12 cellular contexts compared by ENCODE assay signal in the genomic region with DNA sequence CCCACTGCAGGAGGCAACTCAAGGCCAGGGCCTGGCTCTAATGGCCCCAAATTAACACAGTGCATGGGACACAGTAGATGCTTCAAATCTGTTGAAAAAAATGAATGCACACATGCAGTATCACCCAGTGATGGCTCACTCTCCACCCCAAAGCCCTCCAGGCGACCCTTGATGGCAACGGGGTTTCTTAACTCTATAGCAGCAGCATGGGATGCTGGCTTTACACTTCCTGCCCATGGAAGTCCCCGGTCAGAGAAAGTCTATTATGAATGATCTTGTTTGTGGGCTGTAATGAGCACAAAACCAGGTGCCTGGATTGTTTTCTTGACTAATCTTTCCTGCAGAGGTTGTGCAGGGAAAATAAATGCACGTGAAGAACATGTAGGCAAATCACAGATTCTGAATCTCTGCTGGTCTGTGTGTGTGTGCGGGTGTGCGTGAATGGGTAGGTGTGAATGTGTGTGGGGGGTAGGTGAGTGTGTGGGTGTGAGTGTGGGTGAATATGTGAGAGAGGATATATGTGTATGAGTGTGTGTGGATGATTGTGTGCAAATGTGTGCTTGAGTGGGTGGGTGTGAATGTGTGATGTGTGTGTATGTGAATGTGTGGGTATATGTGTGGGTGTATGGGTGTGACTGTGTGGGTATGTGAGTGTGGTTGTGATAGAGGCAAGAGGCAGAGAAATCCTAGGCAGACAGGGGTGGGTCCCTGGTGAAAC.
"Had no signal": no experiment of that assay in that cellular context is flagged by ENCODE, and none has a peak within 500 bp of the region (broad histone marks: within the 10 kb centered on the region; RNA-seq: fewer than 3 reads in every experiment).

No MANE protein-coding gene starts in this region.

- H3K27me3 ChIP-seq: right lobe of liver, upper lobe of left lung had no signal

- DNase-seq: activated naive CD4-positive, alpha-beta T cell; esophagus squamous epithelium; foreskin fibroblast; left cardiac atrium; naive B cell; stimulated activated naive CD4-positive, alpha-beta T cell; T-helper 2 cell; upper lobe of left lung had no signal

- H3K36me3 ChIP-seq: esophagus squamous epithelium, prostate gland, right lobe of liver, upper lobe of left lung had no signal

- ATAC-seq: left cardiac atrium, right lobe of liver, SK-N-SH treated with all-trans-retinoic acid at 6 μM for 48 hours had no signal

- H3K27ac ChIP-seq: esophagus squamous epithelium, prostate gland, right lobe of liver, upper lobe of left lung had no signal

- H3K4me3 ChIP-seq: esophagus squamous epithelium, lung, prostate gland, right lobe of liver, upper lobe of left lung had no signal

- H3K9me3 ChIP-seq: esophagus squamous epithelium, prostate gland, right lobe of liver, upper lobe of left lung had no signal
